Comparison of ENCODE assay signal across 8 cellular contexts in genomic region chr2:234444888-234445287, GRCh38. TPM values are rescaled to one million over a fixed set of nuclear protein-coding genes. Genes with fewer than 3 reads are reported as not detected.
DNase-seq lines count a peak whose midpoint lies in the region; FAIRE-seq and TF ChIP-seq lines count a peak whose summit lies in the region.

No MANE protein-coding gene starts in this region.

- H3K36me3 Mint-ChIP-seq in glutamatergic neuron (ENCODE audit: unreplicated experiment): peaks cover 9% of the 10 kb centered on the region

- peak overlapping the region; percentile 98 for H3K27ac ChIP-seq in AG04450 (ENCODE audit: low read depth, low read length)
- peak overlapping the region; percentile 36 for H3K27ac ChIP-seq in hepatocyte

- 74% methylated on average over 10 of the region's 10 CpGs for WGBS in hepatocyte (ENCODE audit: low lambda C conversion rate, missing lambda C conversion rate)

- H3K79me2 ChIP-seq in hepatocyte: no peaks in the 10 kb centered on the region

- CTCF ChIA-PET in AG04450 (lab: Charles Lee): no interaction called here

- peak; percentile 90 for DNase-seq in AG04450 (ENCODE audit: low read depth, low spot score)
- DNase-seq in HTR-8/SVneo (ENCODE audit: insufficient read length, low spot score): peak; percentile 23
- peak; percentile 29 for DNase-seq in activated gamma-delta T cell (lab: John Stamatoyannopoulos, UW)
- DNase-seq in hepatocyte (ENCODE audit: low spot score): no peak
- DNase-seq in stromal cell of bone marrow (ENCODE audit: low read depth): peak; percentile 89
- DNase-seq in DMS 273 treated with DMSO at 0.1 percent for 48 hours (lab: John Stamatoyannopoulos, UW): no peak
- DNase-seq in NCI-H82 (lab: John Stamatoyannopoulos, UW): no peak
- DNase-seq in glutamatergic neuron: no peak

- H3K9me3 ChIP-seq in AG04450 (ENCODE audit: control insufficient read depth, insufficient read depth, low read length): peaks cover 5% of the 10 kb centered on the region; the same call in 1 of the 2 replicates
- H3K9me3 ChIP-seq in hepatocyte (ENCODE audit: low read depth): no peaks in the 10 kb centered on the region

- H3K27me3 Mint-ChIP-seq in glutamatergic neuron (ENCODE audit: unreplicated experiment): peaks cover 5% of the 10 kb centered on the region

- H3K4me1 ChIP-seq in hepatocyte (ENCODE audit: insufficient read depth): peaks cover 8% of the 10 kb centered on the region

- H3K9me3 Mint-ChIP-seq in glutamatergic neuron (ENCODE audit: unreplicated experiment): no peaks in the 10 kb centered on the region

- no peaks in the 10 kb centered on the region for H3K36me3 ChIP-seq in hepatocyte (replicated peaks; ENCODE audit: insufficient read depth, low read depth)

- H3K27me3 ChIP-seq in AG04450 (ENCODE audit: control insufficient read depth, insufficient read depth, low read length) (no peaks in the 10 kb centered on the region), hepatocyte (no peaks in the 10 kb centered on the region)

- H4K20me1 ChIP-seq in hepatocyte (ENCODE audit: insufficient read depth, poor library complexity, severe bottlenecking): no peaks in the 10 kb centered on the region

- POLR2A ChIA-PET in AG04450 (lab: Yijun Ruan, JAX): interaction anchor here (1.0 to 1.4 kb wide), 2 partner anchors 17 to 22 kb away, joined by 4 to 6 read pairs; no protein-coding TSS in a partner anchor

- peak; percentile 13 for FAIRE-seq in HTR-8/SVneo (lab: Jason Lieb, UNC)

- no peak overlapping the region for H2AFZ ChIP-seq in hepatocyte

- H3K4me3 Mint-ChIP-seq in glutamatergic neuron (ENCODE audit: unreplicated experiment): no peak overlapping the region

- peak overlapping the region; percentile 35; the same call in 1 of the 2 replicates for H3K4me3 ChIP-seq in AG04450 (ENCODE audit: low read depth, low read length)
- H3K4me3 ChIP-seq in hepatocyte: no peak overlapping the region

- H3K4me1 Mint-ChIP-seq in glutamatergic neuron (ENCODE audit: low read depth, unreplicated experiment): peaks cover 5% of the 10 kb centered on the region

- H3K27ac Mint-ChIP-seq in glutamatergic neuron (ENCODE audit: unreplicated experiment): no peak overlapping the region

- H3K4me2 ChIP-seq in hepatocyte: no peak overlapping the region

- no peaks in the 10 kb centered on the region for H3K9me2 ChIP-seq in hepatocyte (replicated peaks; ENCODE audit: insufficient read depth)

- TF ChIP-seq CTCF in AG04450 (IDR thresholded peaks at IDR 0.05; ENCODE audit: low read depth, low read length): no peak
- no peak for TF ChIP-seq CTCF in hepatocyte (IDR thresholded peaks at IDR 0.05; ENCODE audit: poor library complexity)
- no peak for TF ChIP-seq CTCF in glutamatergic neuron (IDR thresholded peaks at IDR 0.05; ENCODE audit: partially characterized antibody, unreplicated experiment)

RNA-seq across cellular contexts. Expression of gene ARL4C, which starts 52.0 kb away (rescaled TPM):
- polyA plus RNA-seq in AG04450 (2011; rRNA removed): 13.0 and 15.0 TPM in 2 replicates
- polyA minus RNA-seq in AG04450 (2011; rRNA and poly(A)+ RNA removed): 10.4 and 10.5 TPM in 2 replicates
- 14.6 and 15.9 TPM in 2 replicates for total RNA-seq in hepatocyte
- polyA plus RNA-seq in hepatocyte: 30.0 and 40.3 TPM in 2 replicates
- total RNA-seq in glutamatergic neuron (ENCODE audit: unreplicated experiment): 23.2 TPM

Comparison
In these comparisons a context has a peak if more than half of its experiments do, and no peak if none do; other contexts are left out.
1. DNase-seq: peak in AG04450 (single experiment), HTR-8/SVneo (single experiment), activated gamma-delta T cell (single experiment) and stromal cell of bone marrow (single experiment); none in hepatocyte (single experiment), DMS 273 treated with DMSO at 0.1 percent for 48 hours (single experiment), NCI-H82 (single experiment) and glutamatergic neuron (single experiment).